In the genomic region with DNA sequence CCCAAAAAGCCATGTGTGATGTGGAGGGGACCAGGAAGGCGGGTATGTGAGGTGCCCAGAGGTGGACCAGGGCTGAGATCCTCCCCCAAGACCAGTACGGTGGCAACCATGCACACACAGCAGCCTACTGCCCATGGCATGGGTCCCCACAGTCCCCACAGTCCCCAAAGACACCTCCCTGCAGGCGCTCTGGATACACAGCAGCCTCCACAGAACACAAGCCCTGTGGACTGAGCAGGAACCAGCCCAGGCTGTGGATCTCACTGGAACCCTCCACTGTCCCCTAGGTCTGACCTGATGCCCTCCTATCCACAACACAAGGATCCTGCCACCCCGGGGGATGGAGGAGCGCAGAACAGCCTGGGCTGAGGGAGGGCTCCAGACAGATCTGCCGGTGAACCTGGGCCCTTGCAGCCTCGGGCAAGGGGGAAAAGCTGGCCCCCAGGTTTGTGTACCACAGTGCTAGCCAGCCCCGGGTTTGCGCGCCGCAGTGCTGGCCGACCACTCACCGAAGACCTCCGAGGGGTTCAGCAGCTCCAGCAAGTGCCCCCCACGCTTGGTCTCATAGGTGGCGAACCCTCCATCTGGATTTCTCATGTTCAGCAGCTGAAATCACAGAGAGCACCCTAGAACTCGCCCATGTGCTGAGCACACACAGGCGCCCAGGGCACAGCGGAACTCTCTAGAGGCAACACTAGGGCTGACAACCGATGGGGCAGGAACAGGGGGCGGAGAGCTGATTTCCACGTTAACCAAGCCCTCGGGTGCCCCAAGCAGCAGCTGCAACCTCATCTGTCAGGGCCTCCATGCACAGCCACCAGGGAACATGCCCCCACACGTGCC, we compare ENCODE assay signal across 18 cellular contexts. TPM values are rescaled to one million over a fixed set of nuclear protein-coding genes. Genes with fewer than 3 reads are reported as not detected.
A peak's percentile ranks its signal among the peaks of the same experiment; 100 is the strongest.
DNase-seq lines count a peak whose midpoint lies in the region; ATAC-seq and TF ChIP-seq lines count a peak whose summit lies in the region.
"Had no signal": no experiment of that assay in that cellular context is flagged by ENCODE, and none has a peak within 500 bp of the region (broad histone marks: within the 10 kb centered on the region; RNA-seq: fewer than 3 reads in every experiment).

No MANE protein-coding gene starts in this region.

- no peak overlapping the region for H3K4me3 Mint-ChIP-seq in WTC11
- H3K4me3 Mint-ChIP-seq: CD8-positive, alpha-beta memory T cell; HFFc6 had no signal

- TF ChIP-seq CTCF in WTC11 (IDR thresholded peaks at IDR 0.05) = no peak

- peak overlapping the region in 3 of 11 experiments; percentile 33 to 44 (median 44); a peak in 5 of 22 replicates for H3K9ac ChIP-seq in BLaER1 treated with 17β-estradiol and CSF1 and Interleukin-3, amounts not matched to agents 10 nM and 100 nM

- no peak overlapping the region for H3K4me3 ChIP-seq in BLaER1 treated with 17β-estradiol and CSF1 and Interleukin-3, amounts not matched to agents 10 nM and 100 nM
- no peak overlapping the region for H3K4me3 ChIP-seq in mesodermal cell (ENCODE audit: extremely low read depth, insufficient read depth, low read length, poor library complexity, severe bottlenecking)
- H3K4me3 ChIP-seq: PC-9 had no signal

- 98% methylated on average over 20 to 22 of the region's 24 CpGs for WGBS in mesodermal cell (ENCODE audit: insufficient coverage in 2 of 2), 2 experiments

- peaks cover 8% of the 10 kb centered on the region for H3K4me1 Mint-ChIP-seq in WTC11
- H3K4me1 Mint-ChIP-seq: CD8-positive, alpha-beta memory T cell had no signal

- peak overlapping the region in 8 of 11 experiments; percentile 51 to 91 (median 70); a peak in 16 of 22 replicates for H3K4me2 ChIP-seq in BLaER1 treated with 17β-estradiol and CSF1 and Interleukin-3, amounts not matched to agents 10 nM and 100 nM
- H3K4me2 ChIP-seq: PC-9 had no signal

- peak overlapping the region in 4 of 11 experiments; percentile 0 to 55 (median 29); a peak in 5 of 22 replicates for H3K27ac ChIP-seq in BLaER1 treated with 17β-estradiol and CSF1 and Interleukin-3, amounts not matched to agents 10 nM and 100 nM
- H3K27ac ChIP-seq in mesodermal cell (ENCODE audit: low read depth, low read length, severe bottlenecking) (peak overlapping the region; percentile 16), substantia nigra (ENCODE audit: low read depth, low read length, poor library complexity, severe bottlenecking) (peak overlapping the region; percentile 6)
- H3K27ac ChIP-seq: PC-9 had no signal

- CTCF ChIA-PET in WTC11 (lab: Charles Lee) = no interaction called here

- H3K9me3 Mint-ChIP-seq in WTC11 = no peaks in the 10 kb centered on the region
- H3K9me3 Mint-ChIP-seq: CD8-positive, alpha-beta memory T cell; HFFc6 had no signal

- peaks cover 18 to 95% (median 37%) of the 10 kb centered on the region in 11 experiments; a peak in 21 of 22 replicates for H3K36me3 ChIP-seq in BLaER1 treated with 17β-estradiol and CSF1 and Interleukin-3, amounts not matched to agents 10 nM and 100 nM
- peaks cover 92% of the 10 kb centered on the region for H3K36me3 ChIP-seq in mesodermal cell (ENCODE audit: control insufficient read depth, insufficient read depth, low read length)

- DNase-seq in WTC11 (ENCODE audit: low spot score) = peak; percentile 5
- DNase-seq in substantia nigra (lab: John Stamatoyannopoulos, UW) = no peak
- DNase-seq in GM03348 (ENCODE audit: low spot score) = no peak
- DNase-seq in SHP77 (lab: John Stamatoyannopoulos, UW) = no peak
- no peak for DNase-seq in germinal center (ENCODE audit: low spot score)
- DNase-seq: AML-193, GF-D8, GOT3, HFFc6, KG1, NCI-H1092, NCI-H1694, PC-9, SHP77 treated with DMSO at 0.1 percent for 48 hours had no signal

- ATAC-seq in WTC11 = no peak

- H4K20me1 ChIP-seq in BLaER1 treated with 17β-estradiol and CSF1 and Interleukin-3, amounts not matched to agents 10 nM and 100 nM = peaks cover 5 to 53% (median 26%) of the 10 kb centered on the region in 11 experiments; a peak in 15 of 22 replicates

- peaks cover 0 to 54% (median 35%) of the 10 kb centered on the region in 10 experiments; a peak in 16 of 20 replicates for H3K4me1 ChIP-seq in BLaER1 treated with 17β-estradiol and CSF1 and Interleukin-3, amounts not matched to agents 10 nM and 100 nM
- no peaks in the 10 kb centered on the region for H3K4me1 ChIP-seq in mesodermal cell (ENCODE audit: control insufficient read depth, insufficient read depth, low read length, poor library complexity, severe bottlenecking)

- H3K27ac Mint-ChIP-seq in WTC11 = no peak overlapping the region
- H3K27ac Mint-ChIP-seq: HFFc6 had no signal

- POLR2A ChIA-PET in WTC11 (lab: Charles Lee) = no interaction called here

- no peaks in the 10 kb centered on the region for H3K27me3 ChIP-seq in BLaER1 treated with 17β-estradiol and CSF1 and Interleukin-3, amounts not matched to agents 10 nM and 100 nM

- no peaks in the 10 kb centered on the region for H3K27me3 Mint-ChIP-seq in WTC11 (ENCODE audit: low read depth)
- H3K27me3 Mint-ChIP-seq: CD8-positive, alpha-beta memory T cell had no signal

- H3K36me3 Mint-ChIP-seq in WTC11 = peaks cover 46% of the 10 kb centered on the region

- H3K9me3 ChIP-seq in BLaER1 treated with 17β-estradiol and CSF1 and Interleukin-3, amounts not matched to agents 10 nM and 100 nM (replicated peaks in 1 of 11) = no peaks in the 10 kb centered on the region
- no peaks in the 10 kb centered on the region for H3K9me3 ChIP-seq in mesodermal cell (ENCODE audit: control insufficient read depth, low read length)

TF ChIP-seq in WTC11, 78 proteins besides CTCF, POLR2A, EP300 and RAD21 (continues in another document):
- TF ChIP-seq ZNF232 (CRISPR knock-in tag; IDR thresholded peaks at IDR 0.05) = no peak
- TF ChIP-seq JAZF1 (CRISPR knock-in tag; IDR thresholded peaks at IDR 0.05) = no peak
- no peak for TF ChIP-seq ZNF416 (CRISPR knock-in tag; IDR thresholded peaks at IDR 0.05)
- TF ChIP-seq NR1H2 (CRISPR knock-in tag; IDR thresholded peaks at IDR 0.05) = no peak
- TF ChIP-seq ZNF263 (CRISPR knock-in tag; IDR thresholded peaks at IDR 0.05; ENCODE audit: low read depth) = no peak
- TF ChIP-seq, protein P1, sequence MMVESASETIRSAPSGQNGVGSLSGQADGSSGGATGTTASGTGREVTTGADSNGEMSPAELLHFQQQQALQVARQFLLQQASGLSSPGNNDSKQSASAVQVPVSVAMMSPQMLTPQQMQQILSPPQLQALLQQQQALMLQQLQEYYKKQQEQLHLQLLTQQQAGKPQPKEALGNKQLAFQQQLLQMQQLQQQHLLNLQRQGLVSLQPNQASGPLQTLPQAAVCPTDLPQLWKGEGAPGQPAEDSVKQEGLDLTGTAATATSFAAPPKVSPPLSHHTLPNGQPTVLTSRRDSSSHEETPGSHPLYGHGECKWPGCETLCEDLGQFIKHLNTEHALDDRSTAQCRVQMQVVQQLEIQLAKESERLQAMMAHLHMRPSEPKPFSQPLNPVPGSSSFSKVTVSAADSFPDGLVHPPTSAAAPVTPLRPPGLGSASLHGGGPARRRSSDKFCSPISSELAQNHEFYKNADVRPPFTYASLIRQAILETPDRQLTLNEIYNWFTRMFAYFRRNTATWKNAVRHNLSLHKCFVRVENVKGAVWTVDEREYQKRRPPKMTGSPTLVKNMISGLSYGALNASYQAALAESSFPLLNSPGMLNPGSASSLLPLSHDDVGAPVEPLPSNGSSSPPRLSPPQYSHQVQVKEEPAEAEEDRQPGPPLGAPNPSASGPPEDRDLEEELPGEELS (CRISPR knock-in tag; IDR thresholded peaks at IDR 0.05) = no peak
- no peak for TF ChIP-seq GRHL2 (CRISPR knock-in tag; IDR thresholded peaks at IDR 0.05; ENCODE audit: insufficient replicate concordance, severe bottlenecking)
- TF ChIP-seq, protein P2, sequence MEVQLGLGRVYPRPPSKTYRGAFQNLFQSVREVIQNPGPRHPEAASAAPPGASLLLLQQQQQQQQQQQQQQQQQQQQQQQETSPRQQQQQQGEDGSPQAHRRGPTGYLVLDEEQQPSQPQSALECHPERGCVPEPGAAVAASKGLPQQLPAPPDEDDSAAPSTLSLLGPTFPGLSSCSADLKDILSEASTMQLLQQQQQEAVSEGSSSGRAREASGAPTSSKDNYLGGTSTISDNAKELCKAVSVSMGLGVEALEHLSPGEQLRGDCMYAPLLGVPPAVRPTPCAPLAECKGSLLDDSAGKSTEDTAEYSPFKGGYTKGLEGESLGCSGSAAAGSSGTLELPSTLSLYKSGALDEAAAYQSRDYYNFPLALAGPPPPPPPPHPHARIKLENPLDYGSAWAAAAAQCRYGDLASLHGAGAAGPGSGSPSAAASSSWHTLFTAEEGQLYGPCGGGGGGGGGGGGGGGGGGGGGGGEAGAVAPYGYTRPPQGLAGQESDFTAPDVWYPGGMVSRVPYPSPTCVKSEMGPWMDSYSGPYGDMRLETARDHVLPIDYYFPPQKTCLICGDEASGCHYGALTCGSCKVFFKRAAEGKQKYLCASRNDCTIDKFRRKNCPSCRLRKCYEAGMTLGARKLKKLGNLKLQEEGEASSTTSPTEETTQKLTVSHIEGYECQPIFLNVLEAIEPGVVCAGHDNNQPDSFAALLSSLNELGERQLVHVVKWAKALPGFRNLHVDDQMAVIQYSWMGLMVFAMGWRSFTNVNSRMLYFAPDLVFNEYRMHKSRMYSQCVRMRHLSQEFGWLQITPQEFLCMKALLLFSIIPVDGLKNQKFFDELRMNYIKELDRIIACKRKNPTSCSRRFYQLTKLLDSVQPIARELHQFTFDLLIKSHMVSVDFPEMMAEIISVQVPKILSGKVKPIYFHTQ (CRISPR knock-in tag; IDR thresholded peaks at IDR 0.05) = no peak
- TF ChIP-seq NR3C1 (CRISPR knock-in tag; conservative IDR thresholded peaks at IDR 0.05; ENCODE audit: low read depth) = no peak
- no peak for TF ChIP-seq ZNF423 (CRISPR knock-in tag; IDR thresholded peaks at IDR 0.05)

RNA-seq across cellular contexts. Expression of a gene that starts 22.1 kb away (rescaled TPM):
- total RNA-seq in WTC11 (2021) = 56.5 to 61.7 TPM (median 57.6 TPM) in 3 replicates
- 39.8 TPM for polyA plus RNA-seq in mesodermal cell (2013, experiment 1 of 2)
- polyA plus RNA-seq in mesodermal cell (2013, experiment 2 of 2) = 31.9 TPM

RNA-seq across cellular contexts. Expression of a gene that starts 22.2 kb away (rescaled TPM):
- 79.9 to 101 TPM (median 92.6 TPM) in 3 replicates for total RNA-seq in WTC11 (2021)
- polyA plus RNA-seq in mesodermal cell (2013, experiment 1 of 2) = 96.0 TPM
- polyA plus RNA-seq in mesodermal cell (2013, experiment 2 of 2) = 87.3 TPM

RNA-seq across cellular contexts. Expression of a gene that starts 51.0 kb away (rescaled TPM):
- total RNA-seq in WTC11 (2021) = 6.1 to 9.6 TPM (median 9.5 TPM) in 3 replicates
- polyA plus RNA-seq in mesodermal cell (2013, experiment 1 of 2) = 2.3 TPM
- polyA plus RNA-seq in mesodermal cell (2013, experiment 2 of 2) = 1.3 TPM
- total RNA-seq: CD8-positive, alpha-beta memory T cell; M059J had no signal
- polyA plus RNA-seq: CD8-positive, alpha-beta memory T cell had no signal
